ENCODE assay signal across 1 cellular context in genomic region chr3:195893516-195893915, GRCh38.
TF ChIP-seq lines count a peak whose summit lies in the region.

No MANE protein-coding gene starts in this region.

TF ChIP-seq in GM12878, 131 proteins besides CTCF, POLR2A, EP300 and RAD21:
- TF ChIP-seq SUPT20H (IDR thresholded peaks at IDR 0.05; ENCODE audit: borderline replicate concordance, control insufficient read depth, low read depth, low read length) = no peak
- no peak for TF ChIP-seq PML (IDR thresholded peaks at IDR 0.05; ENCODE audit: low read length)
- TF ChIP-seq ZNF217 (IDR thresholded peaks at IDR 0.05) = no peak
- TF ChIP-seq RBBP5 (conservative IDR thresholded peaks at IDR 0.05) = no peak
- TF ChIP-seq EZH2 (IDR thresholded peaks at IDR 0.05; ENCODE audit: borderline replicate concordance, control insufficient read depth, low read depth, low read length) = no peak
- TF ChIP-seq STAT1 (conservative IDR thresholded peaks at IDR 0.05) = no peak
- no peak for TF ChIP-seq CHD4 (IDR thresholded peaks at IDR 0.05)
- no peak for TF ChIP-seq IKZF2 (IDR thresholded peaks at IDR 0.05)
- no peak for TF ChIP-seq MTA2 (IDR thresholded peaks at IDR 0.05; ENCODE audit: low read depth)
- TF ChIP-seq RFX5 (IDR thresholded peaks at IDR 0.05; ENCODE audit: low read depth, low read length) = no peak
- no peak for TF ChIP-seq TAF1 (IDR thresholded peaks at IDR 0.05; ENCODE audit: borderline replicate concordance, low read depth, low read length)
- no peak for TF ChIP-seq RAD51 (IDR thresholded peaks at IDR 0.05)
- no peak for TF ChIP-seq RELA (IDR thresholded peaks at IDR 0.05; ENCODE audit: borderline replicate concordance, partially characterized antibody)
- TF ChIP-seq BCL11A (IDR thresholded peaks at IDR 0.05; ENCODE audit: low read depth, low read length) = no peak
- TF ChIP-seq RELB (IDR thresholded peaks at IDR 0.05; ENCODE audit: low read depth) = no peak
- TF ChIP-seq KLF5 (IDR thresholded peaks at IDR 0.05; ENCODE audit: partially characterized antibody) = no peak
- TF ChIP-seq BHLHE40 (IDR thresholded peaks at IDR 0.05; ENCODE audit: borderline replicate concordance in 1 of 2, low read depth in 2 of 2, low read length in 1 of 2) = no peak
- TF ChIP-seq E4F1 (IDR thresholded peaks at IDR 0.05; ENCODE audit: borderline replicate concordance, partially characterized antibody) = no peak
- TF ChIP-seq CBX3 (IDR thresholded peaks at IDR 0.05; ENCODE audit: borderline replicate concordance, low read depth) = no peak
